In the genomic region with DNA sequence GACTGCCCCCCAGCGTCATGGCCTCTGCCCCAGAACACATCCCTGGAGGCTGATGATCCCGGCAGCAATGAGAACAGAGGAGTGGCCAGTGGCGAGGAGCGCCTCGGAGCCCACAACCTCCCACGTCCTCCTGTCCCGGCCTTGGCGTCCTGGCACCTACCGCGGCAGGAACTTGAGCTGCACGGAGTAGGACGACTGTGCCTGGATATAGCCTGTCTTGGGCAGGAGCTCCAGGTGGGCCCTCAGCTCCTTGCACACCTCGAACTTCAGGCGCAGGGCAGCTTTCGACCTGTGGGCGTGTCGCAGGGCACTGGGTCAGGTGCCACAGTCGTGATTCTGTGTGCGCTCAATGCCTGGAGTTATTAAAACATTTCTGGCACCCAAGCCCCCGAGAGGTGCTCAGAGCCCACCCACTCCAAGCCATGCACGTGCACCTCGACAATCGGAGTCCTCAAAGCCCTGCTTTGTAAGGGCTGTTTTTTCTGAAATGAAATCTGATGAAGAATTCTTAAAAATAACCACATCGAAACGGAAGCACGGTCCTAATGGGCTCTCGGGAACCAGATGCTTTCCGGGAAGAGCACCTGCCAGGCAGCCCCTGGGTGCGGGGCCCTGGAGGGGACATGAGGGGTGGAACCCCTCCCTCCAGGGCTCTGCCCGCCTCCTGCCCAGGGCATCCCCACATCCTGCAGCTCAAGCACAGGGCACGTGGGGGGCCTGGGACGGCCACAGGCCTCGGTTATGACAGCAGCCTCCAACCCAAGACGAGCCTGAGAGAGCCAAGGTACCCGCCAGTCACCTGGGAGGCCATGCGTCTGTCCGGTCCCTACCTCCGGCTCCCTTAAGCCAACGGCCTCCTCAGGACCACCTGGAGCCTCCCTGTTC, we compare ENCODE assay signal across 24 cellular contexts. TPM values are rescaled to one million over a fixed set of nuclear protein-coding genes. Genes with fewer than 3 reads are reported as not detected.
DNase-seq lines count a peak whose midpoint lies in the region; ATAC-seq, FAIRE-seq and TF ChIP-seq lines count a peak whose summit lies in the region.
"Had no signal": no experiment of that assay in that cellular context is flagged by ENCODE, and none has a peak within 500 bp of the region (broad histone marks: within the 10 kb centered on the region; RNA-seq: fewer than 3 reads in every experiment).

No MANE protein-coding gene starts in this region.

- no peak for TF ChIP-seq CTCF in right atrium auricular region (IDR thresholded peaks at IDR 0.05)
- no peak for TF ChIP-seq CTCF in H1 (IDR thresholded peaks at IDR 0.05; ENCODE audit: control extremely low read depth in 1 of 3, insufficient read depth in 1 of 3, low read depth in 1 of 3, low read length in 3 of 3)
- no peak for TF ChIP-seq CTCF in lower lobe of right lung (IDR thresholded peaks at IDR 0.05)

- no peak overlapping the region for H3K9ac ChIP-seq in H1 (replicated peaks in 1 of 4; ENCODE audit: extremely low read depth in 1 of 4, low read depth in 3 of 4, low read length in 3 of 4)

- intact Hi-C loops in left ventricle myocardium superior (cut with micrococcal nuclease) (no loop called here), lower lobe of right lung (cut with DNase I) (loop anchor here (10.0 kb wide), 1 partner anchor 103 kb away; no protein-coding TSS in a partner anchor), aorta (cut with DNase I) (loop anchor here in 1 of 2 donors (5.0 kb wide), 1 partner anchor 230 kb away; no protein-coding TSS in a partner anchor)

- H2BK5ac ChIP-seq in H1 (ENCODE audit: low read depth, low read length), result no peak overlapping the region

- H3K27ac ChIP-seq in right atrium auricular region (no peak overlapping the region), H1 (ENCODE audit: low read depth, low read length) (no peak overlapping the region), lower lobe of right lung (no peak overlapping the region), aorta (ENCODE audit: low read depth in 1 of 2, low read length in 2 of 2) (no peak overlapping the region)

- CTCF ChIA-PET in H1 (lab: Charles Lee; ENCODE audit: partially characterized antibody), result interaction anchor here (1.3 to 9.3 kb wide), 11 partner anchors 10 to 101 kb away, joined by 3 to 145 read pairs (median 11); no protein-coding TSS in a partner anchor

- H3K27me3 ChIP-seq in right atrium auricular region (no peaks in the 10 kb centered on the region), H1 (replicated peaks in 1 of 4; ENCODE audit: control insufficient read depth in 3 of 4, extremely low read depth in 1 of 4, insufficient read depth in 3 of 4, low read length in 3 of 4) (no peaks in the 10 kb centered on the region), lower lobe of right lung (ENCODE audit: low read depth) (peaks cover 3% of the 10 kb centered on the region), aorta (ENCODE audit: control insufficient read depth in 1 of 2, insufficient read depth in 2 of 2, low read length in 1 of 2) (no peaks in the 10 kb centered on the region)
- H3K27me3 ChIP-seq: Peyer's patch had no signal

- no peak overlapping the region for H3K18ac ChIP-seq in H1 (ENCODE audit: extremely low read depth, low read length)

- H2AFZ ChIP-seq in H1 (ENCODE audit: low read length), result no peak overlapping the region

- no peak overlapping the region for H2BK120ac ChIP-seq in H1 (replicated peaks; ENCODE audit: low read depth, low read length)

- no peak overlapping the region for H4K5ac ChIP-seq in H1 (ENCODE audit: insufficient read length, low read depth, low read length)

- H3K4me2 ChIP-seq in H1 (ENCODE audit: insufficient read depth in 1 of 2, low read depth in 2 of 2, low read length in 2 of 2), result no peak overlapping the region

- H3K79me2 ChIP-seq in H1 (ENCODE audit: control insufficient read depth in 1 of 2, insufficient read depth in 2 of 2, low read length in 2 of 2), result no peaks in the 10 kb centered on the region

- H4K20me1 ChIP-seq in H1 (replicated peaks in 1 of 2; ENCODE audit: control insufficient read depth in 1 of 2, insufficient read depth in 2 of 2, low read length in 2 of 2), result peaks cover 0 to 2% of the 10 kb centered on the region in 2 experiments

- no peak overlapping the region for H2BK12ac ChIP-seq in H1 (ENCODE audit: low read depth, low read length)

- no peak overlapping the region for H4K91ac ChIP-seq in H1 (replicated peaks; ENCODE audit: insufficient read length, low read length)

- H2BK15ac ChIP-seq in H1 (ENCODE audit: low read length), result no peak overlapping the region

- DNase-seq in left ventricle myocardium superior (peak; percentile 27), right atrium auricular region (ENCODE audit: low spot score) (no peak), H1 (ENCODE audit: low read depth in 1 of 2, low spot score in 2 of 2) (no peak), lower lobe of right lung (peak; percentile 37), aorta (peak; percentile 35 to 67), DMS114 treated with DMSO at 0.1 percent for 48 hours (lab: John Stamatoyannopoulos, UW; ENCODE audit: unreplicated experiment) (no peak)
- DNase-seq in stimulated activated naive CD4-positive, alpha-beta T cell treated with Interleukin-2 at 50 U/mL for 16 hours (lab: John Stamatoyannopoulos, UW), result no peak
- DNase-seq: CD4-positive, CD25-positive, alpha-beta regulatory T cell; Kasumi-1; MG63; NCI-H1048; NCI-H1417 treated with DMSO at 0.1 percent for 48 hours; NCI-H187; NCI-H2107; NCI-H446 treated with DMSO at 0.1 percent for 48 hours; NCI-H526 treated with DMSO at 0.1 percent for 48 hours had no signal

- no peak for FAIRE-seq in H1 (lab: Jason Lieb, UNC)
- FAIRE-seq: A204.1, GM12891, GM19239, H54 had no signal

- ATAC-seq in left ventricle myocardium superior (no peak), lower lobe of right lung (no peak), aorta (ENCODE audit: low FRiP score) (no peak), GM19452 (IDR thresholded peaks at IDR 0.05; ENCODE audit: unreplicated experiment) (no peak)

- H3K14ac ChIP-seq in H1 (ENCODE audit: insufficient read length), result no peak overlapping the region

- H3K23me2 ChIP-seq in H1 (ENCODE audit: low read depth, low read length), result peaks cover 6% of the 10 kb centered on the region; the same call in 1 of the 2 replicates

- H3K4ac ChIP-seq in H1 (replicated peaks; ENCODE audit: insufficient read length, low read depth, low read length), result no peak overlapping the region

- 0 out of 2 replicates have a peak overlapping the region, but pooled peaks have one; percentile 11 for H2AK5ac ChIP-seq in H1 (ENCODE audit: low read depth, low read length)

- POLR2A ChIA-PET in H1 (lab: Charles Lee; ENCODE audit: partially characterized antibody), result interaction anchor here (0.5 to 1.6 kb wide), 3 partner anchors 12 to 107 kb away, joined by 3 to 4 read pairs (median 3); no protein-coding TSS in a partner anchor

- WGBS in H1 (ENCODE audit: extremely low coverage in 1 of 2, insufficient coverage in 1 of 2, insufficient read length in 1 of 2, insufficient replicate concordance in 2 of 2, low coverage in 1 of 2, low lambda C conversion rate in 2 of 2, missing lambda C conversion rate in 1 of 2), 2 experiments, result 91% methylated on average over 36 of the region's 39 CpGs; no CpG with 5 or more reads in 1 of the 2 experiments
- 77 to 78% methylated on average over 39 of the region's 39 CpGs for WGBS in aorta, 2 donors

- no peaks in the 10 kb centered on the region for H3K79me1 ChIP-seq in H1 (ENCODE audit: low read depth, low read length)

- no peak overlapping the region for H2BK20ac ChIP-seq in H1 (ENCODE audit: low read length)

- no peak overlapping the region for H3K23ac ChIP-seq in H1 (ENCODE audit: insufficient read length)

- H4K8ac ChIP-seq in H1 (ENCODE audit: extremely low read depth, insufficient read depth, low read length), result peak overlapping the region; percentile 89; the same call in 1 of the 2 replicates

- H3K9me3 ChIP-seq in right atrium auricular region, result no peaks in the 10 kb centered on the region
- peaks cover 0 to 4% of the 10 kb centered on the region in 2 experiments; a peak in 1 of 4 replicates for H3K9me3 ChIP-seq in H1 (ENCODE audit: insufficient read depth in 2 of 2, low read depth in 1 of 2, low read length in 1 of 2)
- H3K9me3 ChIP-seq in lower lobe of right lung, result no peaks in the 10 kb centered on the region
- no peaks in the 10 kb centered on the region for H3K9me3 ChIP-seq in aorta (ENCODE audit: control insufficient read depth, low read length)
- H3K9me3 ChIP-seq: MG63, Peyer's patch had no signal

- no peak for TF ChIP-seq EP300 in H1 (IDR thresholded peaks at IDR 0.05; ENCODE audit: borderline replicate concordance in 1 of 2, low read depth in 2 of 2, low read length in 2 of 2)

- H3K4me3 ChIP-seq in right atrium auricular region (no peak overlapping the region), H1 (ENCODE audit: extremely low read depth in 1 of 4, insufficient read depth in 2 of 4, low read depth in 3 of 4, low read length in 4 of 4) (no peak overlapping the region), lower lobe of right lung (no peak overlapping the region), aorta (ENCODE audit: low read length in 2 of 2) (no peak overlapping the region)
- H3K4me3 ChIP-seq: MG63 had no signal

- H3K36me3 ChIP-seq in right atrium auricular region, result no peaks in the 10 kb centered on the region
- no peaks in the 10 kb centered on the region for H3K36me3 ChIP-seq in H1 (ENCODE audit: control insufficient read depth in 2 of 4, insufficient read depth in 4 of 4, low read length in 3 of 4)
- no peaks in the 10 kb centered on the region for H3K36me3 ChIP-seq in lower lobe of right lung
- no peaks in the 10 kb centered on the region for H3K36me3 ChIP-seq in aorta (ENCODE audit: control insufficient read depth in 1 of 2, insufficient read depth in 2 of 2, low read length in 1 of 2)
- H3K36me3 ChIP-seq: MG63, Peyer's patch had no signal

- peaks cover 0 to 17% of the 10 kb centered on the region in 2 donors for H3K4me1 ChIP-seq in right atrium auricular region
- H3K4me1 ChIP-seq in H1 (replicated peaks in 1 of 4; ENCODE audit: control insufficient read depth in 3 of 4, insufficient read depth in 4 of 4, low read length in 3 of 4), result peaks cover 0 to 2% (median 0%) of the 10 kb centered on the region in 4 experiments; a peak in 2 of 7 replicates
- H3K4me1 ChIP-seq in lower lobe of right lung, result peaks cover 11% of the 10 kb centered on the region
- no peaks in the 10 kb centered on the region for H3K4me1 ChIP-seq in aorta (ENCODE audit: control insufficient read depth in 1 of 2, insufficient read depth in 2 of 2, low read length in 2 of 2)

- no peak for TF ChIP-seq POLR2A in H1 (IDR thresholded peaks at IDR 0.05; ENCODE audit: control extremely low read depth in 1 of 2, low read depth in 2 of 2, low read length in 2 of 2)

- no peak for TF ChIP-seq RAD21 in H1 (IDR thresholded peaks at IDR 0.05 in 1 of 2, conservative IDR thresholded peaks at IDR 0.05 in 1 of 2; ENCODE audit: low read depth in 2 of 2, low read length in 2 of 2)

- no peak overlapping the region for H3K56ac ChIP-seq in H1 (replicated peaks; ENCODE audit: insufficient read length, low read depth, low read length)

RNA-seq across cellular contexts. Expression of gene TMEM52, which starts 23.0 kb away (rescaled TPM):
- total RNA-seq in left ventricle myocardium superior (1.7 TPM), right atrium auricular region (1 to 10 TPM in 1 of 2 donors, under 1 TPM in 1; 0.51 to 1.8 TPM), lower lobe of right lung (1.4 TPM), aorta (not detected)
- 14.6 and 15.0 TPM in 2 replicates for total RNA-seq in H1 (2021; fragmentation: NEBNext Ultra II Directional; extraction: Animal tissue kit (Norgen Biotek cat#: 25700))
- polyA plus RNA-seq in H1 (2011; rRNA removed) (30.2 and 46.3 TPM in 2 replicates), aorta (under 1 TPM in 1 of 2 donors, not detected in 1; 0.13 TPM)
- polyA plus RNA-seq in H1 (2011; cell fraction: cytosol; rRNA removed), result 20.9 TPM
- polyA plus RNA-seq in H1 (2011; cell fraction: nucleus; rRNA removed), result 36.1 TPM
- polyA plus RNA-seq in H1 (2012, experiment 1 of 2), result 8.4 to 15.3 TPM (median 14.6 TPM) in 4 replicates
- 15.3 TPM for polyA plus RNA-seq in H1 (2012, experiment 2 of 2)
- polyA plus RNA-seq in H1 (2013, experiment 1 of 2), result 21.5 TPM
- polyA plus RNA-seq in H1 (2013, experiment 2 of 2), result 22.3 TPM
- polyA minus RNA-seq in H1 (2011; rRNA and poly(A)+ RNA removed), result 5.1 and 6.6 TPM in 2 replicates
- 6.2 TPM for polyA minus RNA-seq in H1 (2011; cell fraction: cytosol; rRNA and poly(A)+ RNA removed)
- polyA minus RNA-seq in H1 (2011; cell fraction: nucleus; rRNA and poly(A)+ RNA removed), result 11.6 TPM
- total RNA-seq: SK-MEL-5 had no signal

RNA-seq across cellular contexts. Expression of gene CALML6, which starts 27.1 kb away (rescaled TPM):
- total RNA-seq in left ventricle myocardium superior (not detected), right atrium auricular region (not detected), lower lobe of right lung (not detected), aorta (1 to 10 TPM in 1 of 2 donors, not detected in 1; 1.1 TPM)
- 0.92 and 1.3 TPM in 2 replicates for total RNA-seq in H1 (2021; fragmentation: NEBNext Ultra II Directional; extraction: Animal tissue kit (Norgen Biotek cat#: 25700))
- polyA plus RNA-seq in H1 (2011; rRNA removed) (0.54 and 0.96 TPM in 2 replicates), aorta (1 to 10 TPM in 1 of 2 donors, not detected in 1; 4.5 TPM)
- polyA plus RNA-seq in H1 (2011; cell fraction: cytosol; rRNA removed), result 1.4 TPM
- 4.8 TPM for polyA plus RNA-seq in H1 (2011; cell fraction: nucleus; rRNA removed)
- 1.3 to 1.9 TPM (median 1.7 TPM) in 4 replicates for polyA plus RNA-seq in H1 (2012, experiment 1 of 2)
- 0.84 TPM for polyA plus RNA-seq in H1 (2012, experiment 2 of 2)
- 0.65 TPM for polyA plus RNA-seq in H1 (2013, experiment 1 of 2)
- 0.63 TPM for polyA plus RNA-seq in H1 (2013, experiment 2 of 2)
- polyA minus RNA-seq in H1 (2011; rRNA and poly(A)+ RNA removed), result 0.09 and 0.15 TPM in 2 replicates
- polyA minus RNA-seq in H1 (2011; cell fraction: cytosol; rRNA and poly(A)+ RNA removed), result not detected
- polyA minus RNA-seq in H1 (2011; cell fraction: nucleus; rRNA and poly(A)+ RNA removed), result 1.5 TPM
- total RNA-seq: CD4-positive, CD25-positive, alpha-beta regulatory T cell; G401; Peyer's patch had no signal
- polyA plus RNA-seq: CD4-positive, CD25-positive, alpha-beta regulatory T cell had no signal

RNA-seq across cellular contexts. Expression of gene GNB1, which starts 51.2 kb away (rescaled TPM):
- total RNA-seq in left ventricle myocardium superior (172 TPM), right atrium auricular region (10 to 100 TPM; 69.9 to 91.6 TPM), lower lobe of right lung (341 TPM), aorta (100 to 1,000 TPM; 299 to 312 TPM)
- 382 and 394 TPM in 2 replicates for total RNA-seq in H1 (2021; fragmentation: NEBNext Ultra II Directional; extraction: Animal tissue kit (Norgen Biotek cat#: 25700))
- polyA plus RNA-seq in H1 (2011; rRNA removed) (343 and 372 TPM in 2 replicates), aorta (100 to 1,000 TPM; 142 to 197 TPM)
- polyA plus RNA-seq in H1 (2011; cell fraction: cytosol; rRNA removed), result 391 TPM
- polyA plus RNA-seq in H1 (2011; cell fraction: nucleus; rRNA removed), result 286 TPM
- polyA plus RNA-seq in H1 (2012, experiment 1 of 2), result 256 to 341 TPM (median 318 TPM) in 4 replicates
- 110 TPM for polyA plus RNA-seq in H1 (2012, experiment 2 of 2)
- 180 TPM for polyA plus RNA-seq in H1 (2013, experiment 1 of 2)
- 186 TPM for polyA plus RNA-seq in H1 (2013, experiment 2 of 2)
- 482 and 536 TPM in 2 replicates for polyA minus RNA-seq in H1 (2011; rRNA and poly(A)+ RNA removed)
- polyA minus RNA-seq in H1 (2011; cell fraction: cytosol; rRNA and poly(A)+ RNA removed), result 250 TPM
- polyA minus RNA-seq in H1 (2011; cell fraction: nucleus; rRNA and poly(A)+ RNA removed), result 104 TPM

Comparison
In these comparisons a context has a peak if more than half of its experiments do, and no peak if none do; other contexts are left out.
1. DNase-seq: peak in left ventricle myocardium superior (single experiment), lower lobe of right lung (single experiment) and aorta (2 of 2); none in right atrium auricular region (single experiment), H1 (0 of 2), stimulated activated naive CD4-positive, alpha-beta T cell treated with Interleukin-2 at 50 U/mL for 16 hours (single experiment) and DMS114 treated with DMSO at 0.1 percent for 48 hours (single experiment).